Comparison of ENCODE assay signal across 1 cellular context in the genomic region with DNA sequence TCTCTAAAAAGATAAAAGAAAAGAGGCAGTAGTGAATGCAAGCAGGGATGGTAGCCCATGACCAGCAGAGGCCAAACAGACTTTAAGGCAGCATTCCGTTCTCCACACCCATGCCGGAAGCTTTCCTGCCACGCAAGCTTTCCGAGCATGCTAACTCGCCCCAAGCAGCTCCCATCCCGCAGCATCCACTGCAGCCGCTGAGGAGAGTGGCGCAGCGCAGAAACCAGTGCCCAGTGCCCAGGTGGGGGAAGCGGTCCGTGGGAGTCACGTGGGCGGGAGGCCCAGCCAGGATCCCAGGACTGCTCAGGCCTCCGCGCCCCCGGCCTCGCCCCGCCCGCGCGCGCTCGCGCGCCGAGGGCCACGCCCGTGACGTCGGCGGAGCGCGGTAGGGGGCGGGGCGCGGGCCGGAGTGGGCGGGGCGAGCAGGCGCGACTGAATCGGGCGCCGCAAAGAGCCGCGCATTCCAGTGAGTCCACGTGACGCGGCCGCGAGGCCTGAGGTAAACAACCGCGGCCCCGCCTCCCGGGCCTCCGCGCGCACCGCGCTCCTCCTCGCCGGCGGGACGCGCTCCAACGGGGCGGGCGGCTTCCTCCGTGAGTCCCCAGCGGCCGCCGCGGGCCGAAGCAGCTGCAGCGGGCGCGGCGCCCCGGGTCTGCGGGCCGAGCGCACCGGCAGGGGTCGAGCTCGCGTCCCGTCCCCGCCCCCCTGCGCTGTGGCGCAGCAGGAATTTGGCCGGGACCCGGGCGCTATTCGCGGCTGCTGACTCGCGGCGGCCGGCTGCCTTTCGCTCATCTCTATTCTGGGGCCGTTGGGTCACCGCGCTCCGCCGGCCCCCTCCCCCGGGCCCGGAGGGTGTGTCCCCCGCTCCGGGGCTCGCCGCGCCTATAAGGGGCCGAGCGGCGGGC.
TF ChIP-seq lines count a peak whose summit lies in the region.

A gene with protein sequence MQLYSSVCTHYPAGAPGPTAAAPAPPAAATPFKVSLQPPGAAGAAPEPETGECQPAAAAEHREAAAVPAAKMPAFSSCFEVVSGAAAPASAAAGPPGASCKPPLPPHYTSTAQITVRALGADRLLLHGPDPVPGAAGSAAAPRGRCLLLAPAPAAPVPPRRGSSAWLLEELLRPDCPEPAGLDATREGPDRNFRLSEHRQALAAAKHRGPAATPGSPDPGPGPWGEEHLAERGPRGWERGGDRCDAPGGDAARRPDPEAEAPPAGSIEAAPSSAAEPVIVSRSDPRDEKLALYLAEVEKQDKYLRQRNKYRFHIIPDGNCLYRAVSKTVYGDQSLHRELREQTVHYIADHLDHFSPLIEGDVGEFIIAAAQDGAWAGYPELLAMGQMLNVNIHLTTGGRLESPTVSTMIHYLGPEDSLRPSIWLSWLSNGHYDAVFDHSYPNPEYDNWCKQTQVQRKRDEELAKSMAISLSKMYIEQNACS (plus strand): TSS at position 529 of the 905 bp plus-strand sequence. CDS start 383 bp downstream, outside the sequence.

TF ChIP-seq in K562, 482 proteins besides CTCF, POLR2A, EP300 and RAD21 (continued from another document and continues in another):
- TF ChIP-seq TEAD4 (IDR thresholded peaks at IDR 0.05; ENCODE audit: low read length), result peak; percentile 47
- no peak for TF ChIP-seq TEAD4 (CRISPR knock-in tag; IDR thresholded peaks at IDR 0.05; ENCODE audit: borderline replicate concordance)
- peak; percentile 57; the same call in 1 of the 2 replicates for TF ChIP-seq ATF7 (IDR thresholded peaks at IDR 0.05)
- TF ChIP-seq, protein P1, sequence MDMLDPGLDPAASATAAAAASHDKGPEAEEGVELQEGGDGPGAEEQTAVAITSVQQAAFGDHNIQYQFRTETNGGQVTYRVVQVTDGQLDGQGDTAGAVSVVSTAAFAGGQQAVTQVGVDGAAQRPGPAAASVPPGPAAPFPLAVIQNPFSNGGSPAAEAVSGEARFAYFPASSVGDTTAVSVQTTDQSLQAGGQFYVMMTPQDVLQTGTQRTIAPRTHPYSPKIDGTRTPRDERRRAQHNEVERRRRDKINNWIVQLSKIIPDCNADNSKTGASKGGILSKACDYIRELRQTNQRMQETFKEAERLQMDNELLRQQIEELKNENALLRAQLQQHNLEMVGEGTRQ (CRISPR knock-in tag; IDR thresholded peaks at IDR 0.05), result peak; percentile 83
- peak; percentile 75 for TF ChIP-seq POLR2G (IDR thresholded peaks at IDR 0.05; ENCODE audit: low read depth, low read length)
- TF ChIP-seq WHSC1 (IDR thresholded peaks at IDR 0.05; ENCODE audit: low read length), result no peak
- TF ChIP-seq, protein P2, sequence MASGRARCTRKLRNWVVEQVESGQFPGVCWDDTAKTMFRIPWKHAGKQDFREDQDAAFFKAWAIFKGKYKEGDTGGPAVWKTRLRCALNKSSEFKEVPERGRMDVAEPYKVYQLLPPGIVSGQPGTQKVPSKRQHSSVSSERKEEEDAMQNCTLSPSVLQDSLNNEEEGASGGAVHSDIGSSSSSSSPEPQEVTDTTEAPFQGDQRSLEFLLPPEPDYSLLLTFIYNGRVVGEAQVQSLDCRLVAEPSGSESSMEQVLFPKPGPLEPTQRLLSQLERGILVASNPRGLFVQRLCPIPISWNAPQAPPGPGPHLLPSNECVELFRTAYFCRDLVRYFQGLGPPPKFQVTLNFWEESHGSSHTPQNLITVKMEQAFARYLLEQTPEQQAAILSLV (tag; IDR thresholded peaks at IDR 0.05), result no peak
- TF ChIP-seq, protein P3, sequence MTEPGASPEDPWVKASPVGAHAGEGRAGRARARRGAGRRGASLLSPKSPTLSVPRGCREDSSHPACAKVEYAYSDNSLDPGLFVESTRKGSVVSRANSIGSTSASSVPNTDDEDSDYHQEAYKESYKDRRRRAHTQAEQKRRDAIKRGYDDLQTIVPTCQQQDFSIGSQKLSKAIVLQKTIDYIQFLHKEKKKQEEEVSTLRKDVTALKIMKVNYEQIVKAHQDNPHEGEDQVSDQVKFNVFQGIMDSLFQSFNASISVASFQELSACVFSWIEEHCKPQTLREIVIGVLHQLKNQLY (CRISPR knock-in tag; conservative IDR thresholded peaks at IDR 0.05), result no peak
- TF ChIP-seq, protein P4, sequence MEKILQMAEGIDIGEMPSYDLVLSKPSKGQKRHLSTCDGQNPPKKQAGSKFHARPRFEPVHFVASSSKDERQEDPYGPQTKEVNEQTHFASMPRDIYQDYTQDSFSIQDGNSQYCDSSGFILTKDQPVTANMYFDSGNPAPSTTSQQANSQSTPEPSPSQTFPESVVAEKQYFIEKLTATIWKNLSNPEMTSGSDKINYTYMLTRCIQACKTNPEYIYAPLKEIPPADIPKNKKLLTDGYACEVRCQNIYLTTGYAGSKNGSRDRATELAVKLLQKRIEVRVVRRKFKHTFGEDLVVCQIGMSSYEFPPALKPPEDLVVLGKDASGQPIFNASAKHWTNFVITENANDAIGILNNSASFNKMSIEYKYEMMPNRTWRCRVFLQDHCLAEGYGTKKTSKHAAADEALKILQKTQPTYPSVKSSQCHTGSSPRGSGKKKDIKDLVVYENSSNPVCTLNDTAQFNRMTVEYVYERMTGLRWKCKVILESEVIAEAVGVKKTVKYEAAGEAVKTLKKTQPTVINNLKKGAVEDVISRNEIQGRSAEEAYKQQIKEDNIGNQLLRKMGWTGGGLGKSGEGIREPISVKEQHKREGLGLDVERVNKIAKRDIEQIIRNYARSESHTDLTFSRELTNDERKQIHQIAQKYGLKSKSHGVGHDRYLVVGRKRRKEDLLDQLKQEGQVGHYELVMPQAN (IDR thresholded peaks at IDR 0.05; ENCODE audit: borderline replicate concordance), result peak; percentile 28; the same call in 1 of the 2 replicates
- TF ChIP-seq ESRRA (IDR thresholded peaks at IDR 0.05; ENCODE audit: borderline replicate concordance, low read depth), result no peak; the same call in 1 of the 2 replicates
- TF ChIP-seq, protein P5, sequence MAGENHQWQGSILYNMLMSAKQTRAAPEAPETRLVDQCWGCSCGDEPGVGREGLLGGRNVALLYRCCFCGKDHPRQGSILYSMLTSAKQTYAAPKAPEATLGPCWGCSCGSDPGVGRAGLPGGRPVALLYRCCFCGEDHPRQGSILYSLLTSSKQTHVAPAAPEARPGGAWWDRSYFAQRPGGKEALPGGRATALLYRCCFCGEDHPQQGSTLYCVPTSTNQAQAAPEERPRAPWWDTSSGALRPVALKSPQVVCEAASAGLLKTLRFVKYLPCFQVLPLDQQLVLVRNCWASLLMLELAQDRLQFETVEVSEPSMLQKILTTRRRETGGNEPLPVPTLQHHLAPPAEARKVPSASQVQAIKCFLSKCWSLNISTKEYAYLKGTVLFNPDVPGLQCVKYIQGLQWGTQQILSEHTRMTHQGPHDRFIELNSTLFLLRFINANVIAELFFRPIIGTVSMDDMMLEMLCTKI (IDR thresholded peaks at IDR 0.05; ENCODE audit: partially characterized antibody), result no peak
- TF ChIP-seq, protein P6, sequence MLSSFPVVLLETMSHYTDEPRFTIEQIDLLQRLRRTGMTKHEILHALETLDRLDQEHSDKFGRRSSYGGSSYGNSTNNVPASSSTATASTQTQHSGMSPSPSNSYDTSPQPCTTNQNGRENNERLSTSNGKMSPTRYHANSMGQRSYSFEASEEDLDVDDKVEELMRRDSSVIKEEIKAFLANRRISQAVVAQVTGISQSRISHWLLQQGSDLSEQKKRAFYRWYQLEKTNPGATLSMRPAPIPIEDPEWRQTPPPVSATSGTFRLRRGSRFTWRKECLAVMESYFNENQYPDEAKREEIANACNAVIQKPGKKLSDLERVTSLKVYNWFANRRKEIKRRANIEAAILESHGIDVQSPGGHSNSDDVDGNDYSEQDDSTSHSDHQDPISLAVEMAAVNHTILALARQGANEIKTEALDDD (IDR thresholded peaks at IDR 0.05), result no peak
- TF ChIP-seq CBX1 (IDR thresholded peaks at IDR 0.05; ENCODE audit: low read depth), result no peak
- TF ChIP-seq ZFX (CRISPR knock-in tag; IDR thresholded peaks at IDR 0.05), result peak; percentile 70
- no peak for TF ChIP-seq U2AF1 (optimal IDR thresholded peaks at IDR 0.05; ENCODE audit: low read depth, low read length)
- peak; percentile 11 for TF ChIP-seq RBBP5 (IDR thresholded peaks at IDR 0.05; ENCODE audit: borderline replicate concordance, insufficient read depth, low read length, poor library complexity, severe bottlenecking)
- no peak for TF ChIP-seq TSC22D4 (tag; IDR thresholded peaks at IDR 0.05)
- no peak for TF ChIP-seq ZKSCAN1 (IDR thresholded peaks at IDR 0.05; ENCODE audit: low read depth, low read length)
- no peak for TF ChIP-seq ZNF583 (CRISPR knock-in tag; IDR thresholded peaks at IDR 0.05)
- no peak for TF ChIP-seq ELF4 (CRISPR knock-in tag; IDR thresholded peaks at IDR 0.05)
- TF ChIP-seq, protein P7, sequence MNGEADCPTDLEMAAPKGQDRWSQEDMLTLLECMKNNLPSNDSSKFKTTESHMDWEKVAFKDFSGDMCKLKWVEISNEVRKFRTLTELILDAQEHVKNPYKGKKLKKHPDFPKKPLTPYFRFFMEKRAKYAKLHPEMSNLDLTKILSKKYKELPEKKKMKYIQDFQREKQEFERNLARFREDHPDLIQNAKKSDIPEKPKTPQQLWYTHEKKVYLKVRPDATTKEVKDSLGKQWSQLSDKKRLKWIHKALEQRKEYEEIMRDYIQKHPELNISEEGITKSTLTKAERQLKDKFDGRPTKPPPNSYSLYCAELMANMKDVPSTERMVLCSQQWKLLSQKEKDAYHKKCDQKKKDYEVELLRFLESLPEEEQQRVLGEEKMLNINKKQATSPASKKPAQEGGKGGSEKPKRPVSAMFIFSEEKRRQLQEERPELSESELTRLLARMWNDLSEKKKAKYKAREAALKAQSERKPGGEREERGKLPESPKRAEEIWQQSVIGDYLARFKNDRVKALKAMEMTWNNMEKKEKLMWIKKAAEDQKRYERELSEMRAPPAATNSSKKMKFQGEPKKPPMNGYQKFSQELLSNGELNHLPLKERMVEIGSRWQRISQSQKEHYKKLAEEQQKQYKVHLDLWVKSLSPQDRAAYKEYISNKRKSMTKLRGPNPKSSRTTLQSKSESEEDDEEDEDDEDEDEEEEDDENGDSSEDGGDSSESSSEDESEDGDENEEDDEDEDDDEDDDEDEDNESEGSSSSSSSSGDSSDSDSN (IDR thresholded peaks at IDR 0.05; ENCODE audit: borderline replicate concordance in 1 of 2, low read depth in 2 of 2, low read length in 2 of 2), result peak; percentile 59 to 60; a peak in 2 of 4 replicates
- TF ChIP-seq, protein P8, sequence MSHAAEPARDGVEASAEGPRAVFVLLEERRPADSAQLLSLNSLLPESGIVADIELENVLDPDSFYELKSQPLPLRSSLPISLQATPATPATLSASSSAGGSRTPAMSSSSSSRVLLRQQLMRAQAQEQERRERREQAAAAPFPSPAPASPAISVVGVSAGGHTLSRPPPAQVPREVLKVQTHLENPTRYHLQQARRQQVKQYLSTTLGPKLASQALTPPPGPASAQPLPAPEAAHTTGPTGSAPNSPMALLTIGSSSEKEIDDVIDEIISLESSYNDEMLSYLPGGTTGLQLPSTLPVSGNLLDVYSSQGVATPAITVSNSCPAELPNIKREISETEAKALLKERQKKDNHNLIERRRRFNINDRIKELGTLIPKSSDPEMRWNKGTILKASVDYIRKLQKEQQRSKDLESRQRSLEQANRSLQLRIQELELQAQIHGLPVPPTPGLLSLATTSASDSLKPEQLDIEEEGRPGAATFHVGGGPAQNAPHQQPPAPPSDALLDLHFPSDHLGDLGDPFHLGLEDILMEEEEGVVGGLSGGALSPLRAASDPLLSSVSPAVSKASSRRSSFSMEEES (CRISPR knock-in tag; IDR thresholded peaks at IDR 0.05), result peak; percentile 86
- peak; percentile 6 for TF ChIP-seq TBP (optimal IDR thresholded peaks at IDR 0.05; ENCODE audit: low read depth, low read length)
- TF ChIP-seq STAT5B (CRISPR knock-in tag; IDR thresholded peaks at IDR 0.05), result no peak
- TF ChIP-seq, protein P9, sequence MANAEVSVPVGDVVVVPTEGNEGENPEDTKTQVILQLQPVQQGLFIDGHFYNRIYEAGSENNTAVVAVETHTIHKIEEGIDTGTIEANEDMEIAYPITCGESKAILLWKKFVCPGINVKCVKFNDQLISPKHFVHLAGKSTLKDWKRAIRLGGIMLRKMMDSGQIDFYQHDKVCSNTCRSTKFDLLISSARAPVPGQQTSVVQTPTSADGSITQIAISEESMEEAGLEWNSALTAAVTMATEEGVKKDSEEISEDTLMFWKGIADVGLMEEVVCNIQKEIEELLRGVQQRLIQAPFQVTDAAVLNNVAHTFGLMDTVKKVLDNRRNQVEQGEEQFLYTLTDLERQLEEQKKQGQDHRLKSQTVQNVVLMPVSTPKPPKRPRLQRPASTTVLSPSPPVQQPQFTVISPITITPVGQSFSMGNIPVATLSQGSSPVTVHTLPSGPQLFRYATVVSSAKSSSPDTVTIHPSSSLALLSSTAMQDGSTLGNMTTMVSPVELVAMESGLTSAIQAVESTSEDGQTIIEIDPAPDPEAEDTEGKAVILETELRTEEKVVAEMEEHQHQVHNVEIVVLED (CRISPR knock-in tag; IDR thresholded peaks at IDR 0.05), result peak; percentile 85
- TF ChIP-seq, protein P10, sequence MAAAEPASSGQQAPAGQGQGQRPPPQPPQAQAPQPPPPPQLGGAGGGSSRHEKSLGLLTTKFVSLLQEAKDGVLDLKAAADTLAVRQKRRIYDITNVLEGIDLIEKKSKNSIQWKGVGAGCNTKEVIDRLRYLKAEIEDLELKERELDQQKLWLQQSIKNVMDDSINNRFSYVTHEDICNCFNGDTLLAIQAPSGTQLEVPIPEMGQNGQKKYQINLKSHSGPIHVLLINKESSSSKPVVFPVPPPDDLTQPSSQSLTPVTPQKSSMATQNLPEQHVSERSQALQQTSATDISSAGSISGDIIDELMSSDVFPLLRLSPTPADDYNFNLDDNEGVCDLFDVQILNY (CRISPR knock-in tag; IDR thresholded peaks at IDR 0.05), result no peak
- TF ChIP-seq, protein P11, sequence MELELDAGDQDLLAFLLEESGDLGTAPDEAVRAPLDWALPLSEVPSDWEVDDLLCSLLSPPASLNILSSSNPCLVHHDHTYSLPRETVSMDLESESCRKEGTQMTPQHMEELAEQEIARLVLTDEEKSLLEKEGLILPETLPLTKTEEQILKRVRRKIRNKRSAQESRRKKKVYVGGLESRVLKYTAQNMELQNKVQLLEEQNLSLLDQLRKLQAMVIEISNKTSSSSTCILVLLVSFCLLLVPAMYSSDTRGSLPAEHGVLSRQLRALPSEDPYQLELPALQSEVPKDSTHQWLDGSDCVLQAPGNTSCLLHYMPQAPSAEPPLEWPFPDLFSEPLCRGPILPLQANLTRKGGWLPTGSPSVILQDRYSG (tag; conservative IDR thresholded peaks at IDR 0.05; ENCODE audit: low read depth), result 0 out of 2 replicates have a peak, but pooled peaks have one; percentile 37
- no peak; the same call in 1 of the 2 replicates for TF ChIP-seq ZNF431 (CRISPR knock-in tag; IDR thresholded peaks at IDR 0.05)
- peak; percentile 94 for TF ChIP-seq CREM (IDR thresholded peaks at IDR 0.05; ENCODE audit: low read depth)
- TF ChIP-seq ZNF354B (CRISPR knock-in tag; IDR thresholded peaks at IDR 0.05), result no peak
- TF ChIP-seq, protein P12, sequence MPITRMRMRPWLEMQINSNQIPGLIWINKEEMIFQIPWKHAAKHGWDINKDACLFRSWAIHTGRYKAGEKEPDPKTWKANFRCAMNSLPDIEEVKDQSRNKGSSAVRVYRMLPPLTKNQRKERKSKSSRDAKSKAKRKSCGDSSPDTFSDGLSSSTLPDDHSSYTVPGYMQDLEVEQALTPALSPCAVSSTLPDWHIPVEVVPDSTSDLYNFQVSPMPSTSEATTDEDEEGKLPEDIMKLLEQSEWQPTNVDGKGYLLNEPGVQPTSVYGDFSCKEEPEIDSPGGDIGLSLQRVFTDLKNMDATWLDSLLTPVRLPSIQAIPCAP (CRISPR knock-in tag; IDR thresholded peaks at IDR 0.05; ENCODE audit: borderline replicate concordance), result no peak
- TF ChIP-seq ZFP36 (IDR thresholded peaks at IDR 0.05; ENCODE audit: low read depth, low read length, partially characterized antibody), result no peak
- no peak for TF ChIP-seq POLR2AphosphoS2 (IDR thresholded peaks at IDR 0.05; ENCODE audit: low read length)
- no peak for TF ChIP-seq ZEB2 (IDR thresholded peaks at IDR 0.05)
- TF ChIP-seq NR1H2 (CRISPR knock-in tag; IDR thresholded peaks at IDR 0.05), result no peak
- TF ChIP-seq ELF2 (CRISPR knock-in tag; IDR thresholded peaks at IDR 0.05), result no peak
